Comparison of ENCODE assay signal across 9 cellular contexts in genomic region chr4:131091896-131092295, GRCh38.
A peak's percentile ranks its signal among the peaks of the same experiment; 100 is the strongest.
DNase-seq lines count a peak whose midpoint lies in the region; ATAC-seq and TF ChIP-seq lines count a peak whose summit lies in the region.
"Had no signal": no experiment of that assay in that cellular context is flagged by ENCODE, and none has a peak within 500 bp of the region (broad histone marks: within the 10 kb centered on the region; RNA-seq: fewer than 3 reads in every experiment).

No MANE protein-coding gene starts in this region.

- H3K27ac ChIP-seq in left ventricle myocardium inferior (replicated peaks): no peak overlapping the region
- no peak overlapping the region for H3K27ac ChIP-seq in heart left ventricle
- H3K27ac ChIP-seq in OCI-LY1 (ENCODE audit: low read depth, low read length, poor library complexity, severe bottlenecking): no peak overlapping the region
- H3K27ac ChIP-seq: thoracic aorta had no signal

- H3K4me1 ChIP-seq in left ventricle myocardium inferior: no peaks in the 10 kb centered on the region
- no peaks in the 10 kb centered on the region for H3K4me1 ChIP-seq in heart left ventricle
- peaks cover 16% of the 10 kb centered on the region for H3K4me1 ChIP-seq in OCI-LY1 (ENCODE audit: insufficient read depth, low read length, severe bottlenecking)

- no peak overlapping the region for H3K4me2 ChIP-seq in OCI-LY1 (ENCODE audit: low read length)

- ATAC-seq in heart left ventricle (no peak), GM21723 (IDR thresholded peaks at IDR 0.05; ENCODE audit: unreplicated experiment) (no peak), HG03439 (IDR thresholded peaks at IDR 0.05; ENCODE audit: unreplicated experiment) (no peak), GM21737 (IDR thresholded peaks at IDR 0.05; ENCODE audit: unreplicated experiment) (no peak), HG02884 (IDR thresholded peaks at IDR 0.05; ENCODE audit: unreplicated experiment) (no peak)

- no peaks in the 10 kb centered on the region for H3K9me3 ChIP-seq in left ventricle myocardium inferior (replicated peaks)
- H3K9me3 ChIP-seq in heart left ventricle: no peaks in the 10 kb centered on the region
- H3K9me3 ChIP-seq in OCI-LY1 (ENCODE audit: low read length): no peaks in the 10 kb centered on the region
- H3K9me3 ChIP-seq: thoracic aorta had no signal

- no peak for DNase-seq in left ventricle myocardium inferior
- DNase-seq in heart left ventricle: no peak
- peak; percentile 59 for DNase-seq in fibroblast of pulmonary artery (ENCODE audit: low read depth)

- no peak overlapping the region for H2AFZ ChIP-seq in OCI-LY1 (ENCODE audit: low read length)

- intact Hi-C loops in left ventricle myocardium inferior (cut with micrococcal nuclease) (no loop called here), heart left ventricle (cut with DNase I) (no loop called here)

- H3F3A ChIP-seq in OCI-LY1 (ENCODE audit: insufficient read depth, low read length): no peaks in the 10 kb centered on the region

- H3K9ac ChIP-seq in OCI-LY1 (ENCODE audit: low read length): no peak overlapping the region

- TF ChIP-seq CTCF in left ventricle myocardium inferior (IDR thresholded peaks at IDR 0.05; ENCODE audit: borderline replicate concordance) (peak; percentile 11), heart left ventricle (IDR thresholded peaks at IDR 0.05) (peak in 2 of 12 donors; percentile 20 to 21), OCI-LY1 (IDR thresholded peaks at IDR 0.05; ENCODE audit: low read length) (peak; percentile 63), fibroblast of pulmonary artery (IDR thresholded peaks at IDR 0.05; ENCODE audit: low read length, missing control alignments) (peak; percentile 38)

- H3K36me3 ChIP-seq in left ventricle myocardium inferior (no peaks in the 10 kb centered on the region), heart left ventricle (no peaks in the 10 kb centered on the region), OCI-LY1 (ENCODE audit: insufficient read depth, low read length) (no peaks in the 10 kb centered on the region)
- H3K36me3 ChIP-seq: thoracic aorta had no signal

- no peaks in the 10 kb centered on the region for H3K27me3 ChIP-seq in left ventricle myocardium inferior (ENCODE audit: low read depth)
- no peaks in the 10 kb centered on the region for H3K27me3 ChIP-seq in heart left ventricle
- H3K27me3 ChIP-seq in OCI-LY1 (ENCODE audit: insufficient read depth, low read length): no peaks in the 10 kb centered on the region

- TF ChIP-seq POLR2A in heart left ventricle (IDR thresholded peaks at IDR 0.05): no peak

- H4K20me1 ChIP-seq in OCI-LY1 (ENCODE audit: insufficient read depth, low read length): no peaks in the 10 kb centered on the region

- no peaks in the 10 kb centered on the region for H3K79me2 ChIP-seq in OCI-LY1 (ENCODE audit: insufficient read depth, low read length)

- H3K4me3 ChIP-seq in left ventricle myocardium inferior: no peak overlapping the region
- no peak overlapping the region for H3K4me3 ChIP-seq in heart left ventricle
- no peak overlapping the region for H3K4me3 ChIP-seq in OCI-LY1 (ENCODE audit: low read depth, low read length, poor library complexity, severe bottlenecking)
- no peak overlapping the region for H3K4me3 ChIP-seq in fibroblast of pulmonary artery (replicated peaks; ENCODE audit: low read depth, low read length)
- H3K4me3 ChIP-seq: thoracic aorta had no signal

- H3K9me2 ChIP-seq in OCI-LY1 (ENCODE audit: low read depth, low read length): no peaks in the 10 kb centered on the region
